ENCODE assay signal across 29 cellular contexts in genomic region chr10:116886772-116887171, GRCh38. TPM values are rescaled to one million over a fixed set of nuclear protein-coding genes. Genes with fewer than 3 reads are reported as not detected.
A peak's percentile ranks its signal among the peaks of the same experiment; 100 is the strongest.
DNase-seq lines count a peak whose midpoint lies in the region; ATAC-seq and TF ChIP-seq lines count a peak whose summit lies in the region.
"Had no signal": no experiment of that assay in that cellular context is flagged by ENCODE, and none has a peak within 500 bp of the region (broad histone marks: within the 10 kb centered on the region; RNA-seq: fewer than 3 reads in every experiment).

No MANE protein-coding gene starts in this region.

- H3K27ac ChIP-seq in dorsolateral prefrontal cortex (peak overlapping the region in 44 of 59 donors; percentile 6 to 79 (median 62)), parathyroid adenoma (peak overlapping the region; percentile 83)
- H3K27ac ChIP-seq: A549; BLaER1 treated with 17β-estradiol and CSF1 and Interleukin-3, amounts not matched to agents 10 nM and 100 nM had no signal

- no peaks in the 10 kb centered on the region for H3K4me1 Mint-ChIP-seq in stimulated activated naive CD8-positive, alpha-beta T cell treated with anti-CD3 and anti-CD28 coated beads, Interleukin-15, amount 100 ng/mL, for 72 hours
- H3K4me1 Mint-ChIP-seq: CD4-positive, alpha-beta memory T cell had no signal

- no peaks in the 10 kb centered on the region for H3K9me3 ChIP-seq in parathyroid adenoma (ENCODE audit: control insufficient read depth, low read length)
- H3K9me3 ChIP-seq: A549; BLaER1 treated with 17β-estradiol and CSF1 and Interleukin-3, amounts not matched to agents 10 nM and 100 nM; SK-N-SH had no signal

- no peaks in the 10 kb centered on the region for H3K9me3 Mint-ChIP-seq in stimulated activated naive CD8-positive, alpha-beta T cell treated with anti-CD3 and anti-CD28 coated beads, Interleukin-15, amount 100 ng/mL, for 72 hours
- H3K9me3 Mint-ChIP-seq: CD4-positive, alpha-beta memory T cell; H9; T-helper 1 cell treated with Interleukin-12 subunit alpha and Interleukin-12 subunit beta and Interleukin-4 antibody, amounts not matched to agents 30 μg/mL and 1 μg/mL, for 36 hours had no signal

- no peak overlapping the region for H3K4me3 ChIP-seq in dorsolateral prefrontal cortex
- no peak overlapping the region for H3K4me3 ChIP-seq in parathyroid adenoma (ENCODE audit: low read depth, low read length)
- H3K4me3 ChIP-seq: A549; BLaER1 treated with 17β-estradiol and CSF1 and Interleukin-3, amounts not matched to agents 10 nM and 100 nM; GM12878 had no signal

- H3K27me3 Mint-ChIP-seq in stimulated activated naive CD8-positive, alpha-beta T cell treated with anti-CD3 and anti-CD28 coated beads, Interleukin-15, amount 100 ng/mL, for 72 hours, result peaks cover 14% of the 10 kb centered on the region

- no peaks in the 10 kb centered on the region for H3K27me3 ChIP-seq in dorsolateral prefrontal cortex
- no peaks in the 10 kb centered on the region for H3K27me3 ChIP-seq in parathyroid adenoma (ENCODE audit: control insufficient read depth, insufficient read depth, low read length)
- H3K27me3 ChIP-seq: BLaER1 treated with 17β-estradiol and CSF1 and Interleukin-3, amounts not matched to agents 10 nM and 100 nM had no signal

- TF ChIP-seq CTCF in dorsolateral prefrontal cortex (IDR thresholded peaks at IDR 0.05 in 54 of 56, conservative IDR thresholded peaks at IDR 0.05 in 2 of 56; ENCODE audit: low read depth in 1 of 56, partially characterized antibody in 56 of 56), result no peak
- TF ChIP-seq CTCF in parathyroid adenoma (IDR thresholded peaks at IDR 0.05), result no peak

- peak overlapping the region; percentile 2 for H3K4me2 ChIP-seq in parathyroid adenoma (ENCODE audit: low read length)
- H3K4me2 ChIP-seq: A549, SK-N-SH had no signal

- H3K79me2 ChIP-seq in parathyroid adenoma, result no peaks in the 10 kb centered on the region

- no peak overlapping the region for H3K4me3 Mint-ChIP-seq in stimulated activated naive CD8-positive, alpha-beta T cell treated with anti-CD3 and anti-CD28 coated beads, Interleukin-15, amount 100 ng/mL, for 72 hours
- H3K4me3 Mint-ChIP-seq: CD4-positive, alpha-beta memory T cell; H9; T-helper 1 cell treated with Interleukin-12 subunit alpha and Interleukin-12 subunit beta and Interleukin-4 antibody, amounts not matched to agents 30 μg/mL and 1 μg/mL, for 36 hours had no signal

- no peak for DNase-seq in stimulated activated naive CD8-positive, alpha-beta T cell treated with anti-CD3 and anti-CD28 coated beads, Interleukin-15, amount 100 ng/mL, for 72 hours
- no peak for DNase-seq in stimulated activated naive CD8-positive, alpha-beta T cell treated with anti-CD3 and anti-CD28 coated beads, Interleukin-15, Interleukin-2, amounts not matched to agents 100 U/mL and 50 U/mL, for 24 hours
- DNase-seq in dorsolateral prefrontal cortex (no peak), iPS-NIHi11 (ENCODE audit: low spot score) (peak; percentile 34), HUDEP-2 (lab: John Stamatoyannopoulos, UW; ENCODE audit: unreplicated experiment in 76 of 76) (no peak)
- DNase-seq: AML-193; CD4-positive, alpha-beta memory T cell; COR-L47; DMS79; EL; GDM1; H9; Kasumi-1; NCI-H1092 treated with DMSO at 0.1 percent for 48 hours; NCI-H1436; NCI-H187; NCI-H345; NCI-H510A treated with DMSO at 0.1 percent for 48 hours; NCI-H748 treated with DMSO at 0.1 percent for 48 hours; SK-N-SH; SW 1271 had no signal

- intact Hi-C loops in dorsolateral prefrontal cortex (cut with DNase I), result no loop called here

- no peak overlapping the region for H3K27ac Mint-ChIP-seq in stimulated activated naive CD8-positive, alpha-beta T cell treated with anti-CD3 and anti-CD28 coated beads, Interleukin-15, amount 100 ng/mL, for 72 hours
- H3K27ac Mint-ChIP-seq: CD4-positive, alpha-beta memory T cell; T-helper 1 cell treated with Interleukin-12 subunit alpha and Interleukin-12 subunit beta and Interleukin-4 antibody, amounts not matched to agents 30 μg/mL and 1 μg/mL, for 36 hours had no signal

- H3K36me3 ChIP-seq in parathyroid adenoma (ENCODE audit: control insufficient read depth, insufficient read depth, low read length), result no peaks in the 10 kb centered on the region
- H3K36me3 ChIP-seq: BLaER1 treated with 17β-estradiol and CSF1 and Interleukin-3, amounts not matched to agents 10 nM and 100 nM had no signal

- H3K4me1 ChIP-seq in parathyroid adenoma, result peaks cover 42% of the 10 kb centered on the region

- no peak overlapping the region for H3K9ac ChIP-seq in parathyroid adenoma
- H3K9ac ChIP-seq: BLaER1 treated with 17β-estradiol and CSF1 and Interleukin-3, amounts not matched to agents 10 nM and 100 nM; SK-N-SH had no signal

- peak overlapping the region; percentile 68 for H2AFZ ChIP-seq in parathyroid adenoma

- peak; percentile 39 for ATAC-seq in stimulated activated naive CD8-positive, alpha-beta T cell treated with anti-CD3 and anti-CD28 coated beads, Interleukin-15, amount 100 ng/mL, for 72 hours
- ATAC-seq in stimulated activated naive CD8-positive, alpha-beta T cell treated with anti-CD3 and anti-CD28 coated beads, Interleukin-15, Interleukin-2, amounts not matched to agents 100 U/mL and 50 U/mL, for 24 hours, result no peak
- no peak for ATAC-seq in HG02884 (IDR thresholded peaks at IDR 0.05; ENCODE audit: unreplicated experiment)
- ATAC-seq in HG03469 (IDR thresholded peaks at IDR 0.05; ENCODE audit: unreplicated experiment), result no peak
- ATAC-seq: A549, GM12878 had no signal

RNA-seq across cellular contexts. Expression of gene ENO4, which starts 37.5 kb away (rescaled TPM):
- total RNA-seq in dorsolateral prefrontal cortex, result 1 to 10 TPM in 109 of 120 experiments, under 1 TPM in 10, not detected in 1; 0.31 to 5.4 (median 2.0) TPM
- total RNA-seq: CD4-positive, alpha-beta memory T cell; GM12878; M059J had no signal
